In the genomic region with DNA sequence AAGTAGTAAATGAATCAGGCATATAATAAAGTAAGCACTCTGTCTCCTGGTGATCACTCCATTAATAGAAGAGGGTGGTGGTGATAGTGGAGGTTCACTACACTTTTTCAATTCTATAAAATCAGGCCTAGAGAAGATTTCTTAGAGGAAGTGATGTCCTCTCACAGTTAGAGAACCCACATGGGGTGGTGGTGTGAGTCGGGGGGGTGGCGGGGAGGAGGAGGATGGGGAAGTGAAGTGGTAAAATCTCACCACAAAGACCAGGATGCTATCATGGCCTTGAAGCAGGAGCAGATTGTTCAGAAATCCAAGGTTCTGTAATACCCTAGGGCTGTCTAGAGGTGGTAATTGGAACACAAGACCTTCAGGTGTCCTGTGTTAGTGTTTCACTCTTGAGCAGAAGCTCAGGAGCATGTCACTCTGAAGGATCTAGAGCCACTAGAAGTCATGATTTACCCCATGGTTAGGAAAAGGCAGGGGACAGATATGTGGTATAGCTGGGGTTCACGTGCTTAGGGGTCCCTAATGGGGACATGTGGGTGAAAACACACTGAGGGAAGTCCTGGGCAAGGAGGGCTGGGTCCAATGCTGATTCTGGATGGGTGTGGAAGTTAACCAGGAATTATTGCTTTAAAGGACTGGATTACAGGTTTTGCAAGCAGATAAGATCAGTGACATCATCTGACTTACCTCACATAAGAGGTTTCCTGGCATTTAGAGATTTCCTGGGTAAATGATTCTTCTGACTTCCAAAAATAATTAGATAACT, we compare ENCODE assay signal across 1 cellular context.
TF ChIP-seq lines count a peak whose summit lies in the region.

No MANE protein-coding gene starts in this region.

TF ChIP-seq in HEK293, 187 proteins besides CTCF, POLR2A, EP300 and RAD21 (continued from another document):
- TF ChIP-seq, protein P1, sequence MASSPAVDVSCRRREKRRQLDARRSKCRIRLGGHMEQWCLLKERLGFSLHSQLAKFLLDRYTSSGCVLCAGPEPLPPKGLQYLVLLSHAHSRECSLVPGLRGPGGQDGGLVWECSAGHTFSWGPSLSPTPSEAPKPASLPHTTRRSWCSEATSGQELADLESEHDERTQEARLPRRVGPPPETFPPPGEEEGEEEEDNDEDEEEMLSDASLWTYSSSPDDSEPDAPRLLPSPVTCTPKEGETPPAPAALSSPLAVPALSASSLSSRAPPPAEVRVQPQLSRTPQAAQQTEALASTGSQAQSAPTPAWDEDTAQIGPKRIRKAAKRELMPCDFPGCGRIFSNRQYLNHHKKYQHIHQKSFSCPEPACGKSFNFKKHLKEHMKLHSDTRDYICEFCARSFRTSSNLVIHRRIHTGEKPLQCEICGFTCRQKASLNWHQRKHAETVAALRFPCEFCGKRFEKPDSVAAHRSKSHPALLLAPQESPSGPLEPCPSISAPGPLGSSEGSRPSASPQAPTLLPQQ (tag by site-specific recombination; IDR thresholded peaks at IDR 0.05) = peak; percentile 74
- TF ChIP-seq, protein P2, sequence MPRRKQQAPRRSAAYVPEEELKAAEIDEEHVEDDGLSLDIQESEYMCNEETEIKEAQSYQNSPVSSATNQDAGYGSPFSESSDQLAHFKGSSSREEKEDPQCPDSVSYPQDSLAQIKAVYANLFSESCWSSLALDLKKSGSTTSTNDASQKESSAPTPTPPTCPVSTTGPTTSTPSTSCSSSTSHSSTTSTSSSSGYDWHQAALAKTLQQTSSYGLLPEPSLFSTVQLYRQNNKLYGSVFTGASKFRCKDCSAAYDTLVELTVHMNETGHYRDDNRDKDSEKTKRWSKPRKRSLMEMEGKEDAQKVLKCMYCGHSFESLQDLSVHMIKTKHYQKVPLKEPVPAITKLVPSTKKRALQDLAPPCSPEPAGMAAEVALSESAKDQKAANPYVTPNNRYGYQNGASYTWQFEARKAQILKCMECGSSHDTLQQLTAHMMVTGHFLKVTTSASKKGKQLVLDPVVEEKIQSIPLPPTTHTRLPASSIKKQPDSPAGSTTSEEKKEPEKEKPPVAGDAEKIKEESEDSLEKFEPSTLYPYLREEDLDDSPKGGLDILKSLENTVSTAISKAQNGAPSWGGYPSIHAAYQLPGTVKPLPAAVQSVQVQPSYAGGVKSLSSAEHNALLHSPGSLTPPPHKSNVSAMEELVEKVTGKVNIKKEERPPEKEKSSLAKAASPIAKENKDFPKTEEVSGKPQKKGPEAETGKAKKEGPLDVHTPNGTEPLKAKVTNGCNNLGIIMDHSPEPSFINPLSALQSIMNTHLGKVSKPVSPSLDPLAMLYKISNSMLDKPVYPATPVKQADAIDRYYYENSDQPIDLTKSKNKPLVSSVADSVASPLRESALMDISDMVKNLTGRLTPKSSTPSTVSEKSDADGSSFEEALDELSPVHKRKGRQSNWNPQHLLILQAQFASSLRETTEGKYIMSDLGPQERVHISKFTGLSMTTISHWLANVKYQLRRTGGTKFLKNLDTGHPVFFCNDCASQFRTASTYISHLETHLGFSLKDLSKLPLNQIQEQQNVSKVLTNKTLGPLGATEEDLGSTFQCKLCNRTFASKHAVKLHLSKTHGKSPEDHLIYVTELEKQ (tag by site-specific recombination; IDR thresholded peaks at IDR 0.05; ENCODE audit: borderline replicate concordance) = peak; percentile 19; the same call in 1 of the 2 replicates
- TF ChIP-seq ZNF843 (tag by site-specific recombination; IDR thresholded peaks at IDR 0.05) = peak; percentile 72
- no peak; the same call in 1 of the 2 replicates for TF ChIP-seq ZNF335 (tag by site-specific recombination; conservative IDR thresholded peaks at IDR 0.05)
- peak; percentile 36; the same call in 1 of the 2 replicates for TF ChIP-seq GLIS2 (tag by site-specific recombination; IDR thresholded peaks at IDR 0.05)
- TF ChIP-seq SP3 (tag by site-specific recombination; IDR thresholded peaks at IDR 0.05) = peak; percentile 26; the same call in 1 of the 2 replicates
- no peak for TF ChIP-seq ZNF121 (tag by site-specific recombination; IDR thresholded peaks at IDR 0.05)
- peak; percentile 36; the same call in 1 of the 2 replicates for TF ChIP-seq SCRT1 (tag by site-specific recombination; IDR thresholded peaks at IDR 0.05; ENCODE audit: borderline replicate concordance)
- TF ChIP-seq ZNF580 (tag by site-specific recombination; IDR thresholded peaks at IDR 0.05) = 0 out of 2 replicates have a peak, but pooled peaks have one; percentile 15
- TF ChIP-seq ZNF239 (tag by site-specific recombination; IDR thresholded peaks at IDR 0.05) = no peak
- TF ChIP-seq ZXDB (tag by site-specific recombination; IDR thresholded peaks at IDR 0.05) = peak; percentile 72
